In the genomic region with DNA sequence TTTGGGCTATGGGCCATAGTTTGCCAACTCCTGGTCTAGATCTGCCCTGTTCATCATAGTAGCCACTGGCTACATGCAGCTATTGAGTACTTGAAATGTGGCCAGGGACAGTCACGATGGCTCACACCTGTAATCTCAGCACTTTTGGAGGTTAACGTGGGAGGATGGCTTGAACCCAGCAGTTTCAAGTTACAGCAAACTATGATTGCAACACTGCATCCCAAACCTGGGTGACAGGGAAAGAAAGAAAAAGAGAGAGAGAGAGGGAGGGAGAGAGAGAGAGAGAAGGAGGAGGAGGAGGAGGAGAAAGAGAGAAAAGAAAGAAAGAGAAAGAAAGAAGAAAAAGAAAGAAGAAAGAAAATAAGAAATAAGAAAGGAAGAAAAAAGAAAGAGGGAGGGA, we compare ENCODE assay signal across 1 cellular context.
TF ChIP-seq lines count a peak whose summit lies in the region.

No MANE protein-coding gene starts in this region.

TF ChIP-seq in liver, 16 proteins besides CTCF, POLR2A, EP300 and RAD21 (continued from another document):
- TF ChIP-seq, protein P1, sequence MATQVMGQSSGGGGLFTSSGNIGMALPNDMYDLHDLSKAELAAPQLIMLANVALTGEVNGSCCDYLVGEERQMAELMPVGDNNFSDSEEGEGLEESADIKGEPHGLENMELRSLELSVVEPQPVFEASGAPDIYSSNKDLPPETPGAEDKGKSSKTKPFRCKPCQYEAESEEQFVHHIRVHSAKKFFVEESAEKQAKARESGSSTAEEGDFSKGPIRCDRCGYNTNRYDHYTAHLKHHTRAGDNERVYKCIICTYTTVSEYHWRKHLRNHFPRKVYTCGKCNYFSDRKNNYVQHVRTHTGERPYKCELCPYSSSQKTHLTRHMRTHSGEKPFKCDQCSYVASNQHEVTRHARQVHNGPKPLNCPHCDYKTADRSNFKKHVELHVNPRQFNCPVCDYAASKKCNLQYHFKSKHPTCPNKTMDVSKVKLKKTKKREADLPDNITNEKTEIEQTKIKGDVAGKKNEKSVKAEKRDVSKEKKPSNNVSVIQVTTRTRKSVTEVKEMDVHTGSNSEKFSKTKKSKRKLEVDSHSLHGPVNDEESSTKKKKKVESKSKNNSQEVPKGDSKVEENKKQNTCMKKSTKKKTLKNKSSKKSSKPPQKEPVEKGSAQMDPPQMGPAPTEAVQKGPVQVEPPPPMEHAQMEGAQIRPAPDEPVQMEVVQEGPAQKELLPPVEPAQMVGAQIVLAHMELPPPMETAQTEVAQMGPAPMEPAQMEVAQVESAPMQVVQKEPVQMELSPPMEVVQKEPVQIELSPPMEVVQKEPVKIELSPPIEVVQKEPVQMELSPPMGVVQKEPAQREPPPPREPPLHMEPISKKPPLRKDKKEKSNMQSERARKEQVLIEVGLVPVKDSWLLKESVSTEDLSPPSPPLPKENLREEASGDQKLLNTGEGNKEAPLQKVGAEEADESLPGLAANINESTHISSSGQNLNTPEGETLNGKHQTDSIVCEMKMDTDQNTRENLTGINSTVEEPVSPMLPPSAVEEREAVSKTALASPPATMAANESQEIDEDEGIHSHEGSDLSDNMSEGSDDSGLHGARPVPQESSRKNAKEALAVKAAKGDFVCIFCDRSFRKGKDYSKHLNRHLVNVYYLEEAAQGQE (IDR thresholded peaks at IDR 0.05): peak; percentile 31
- TF ChIP-seq, protein P2, sequence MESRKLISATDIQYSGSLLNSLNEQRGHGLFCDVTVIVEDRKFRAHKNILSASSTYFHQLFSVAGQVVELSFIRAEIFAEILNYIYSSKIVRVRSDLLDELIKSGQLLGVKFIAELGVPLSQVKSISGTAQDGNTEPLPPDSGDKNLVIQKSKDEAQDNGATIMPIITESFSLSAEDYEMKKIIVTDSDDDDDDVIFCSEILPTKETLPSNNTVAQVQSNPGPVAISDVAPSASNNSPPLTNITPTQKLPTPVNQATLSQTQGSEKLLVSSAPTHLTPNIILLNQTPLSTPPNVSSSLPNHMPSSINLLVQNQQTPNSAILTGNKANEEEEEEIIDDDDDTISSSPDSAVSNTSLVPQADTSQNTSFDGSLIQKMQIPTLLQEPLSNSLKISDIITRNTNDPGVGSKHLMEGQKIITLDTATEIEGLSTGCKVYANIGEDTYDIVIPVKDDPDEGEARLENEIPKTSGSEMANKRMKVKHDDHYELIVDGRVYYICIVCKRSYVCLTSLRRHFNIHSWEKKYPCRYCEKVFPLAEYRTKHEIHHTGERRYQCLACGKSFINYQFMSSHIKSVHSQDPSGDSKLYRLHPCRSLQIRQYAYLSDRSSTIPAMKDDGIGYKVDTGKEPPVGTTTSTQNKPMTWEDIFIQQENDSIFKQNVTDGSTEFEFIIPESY (IDR thresholded peaks at IDR 0.05): peak; percentile 60
- TF ChIP-seq HNF4G (IDR thresholded peaks at IDR 0.05): no peak
- peak; percentile 95 to 96 for TF ChIP-seq EGR1 (IDR thresholded peaks at IDR 0.05; ENCODE audit: low read depth in 2 of 2)
- TF ChIP-seq JUND (IDR thresholded peaks at IDR 0.05): peak in 1 of 2 donors; percentile 55
